ENCODE assay signal across 12 cellular contexts in genomic region chr1:30706528-30706927, GRCh38. TPM values are rescaled to one million over a fixed set of nuclear protein-coding genes. Genes with fewer than 3 reads are reported as not detected.
DNase-seq lines count a peak whose midpoint lies in the region; ATAC-seq and TF ChIP-seq lines count a peak whose summit lies in the region.
"Had no signal": no experiment of that assay in that cellular context is flagged by ENCODE, and none has a peak within 500 bp of the region (broad histone marks: within the 10 kb centered on the region; RNA-seq: fewer than 3 reads in every experiment).

No MANE protein-coding gene starts in this region.

- H3K4me3 Mint-ChIP-seq in type B pancreatic cell: no peak overlapping the region

- H3K27me3 ChIP-seq in adipocyte (replicated peaks; ENCODE audit: control insufficient read depth, insufficient read depth, low read length) (peaks cover under 1% of the 10 kb centered on the region), aorta (ENCODE audit: control insufficient read depth in 1 of 2, insufficient read depth in 2 of 2, low read length in 1 of 2) (no peaks in the 10 kb centered on the region)

- peaks cover 16% of the 10 kb centered on the region for H3K27me3 Mint-ChIP-seq in type B pancreatic cell

- no peaks in the 10 kb centered on the region for H3K9me3 Mint-ChIP-seq in type B pancreatic cell
- H3K9me3 Mint-ChIP-seq: activated T-helper 2 cell treated with anti-CD3 and anti-CD28 coated beads, Interferon-gamma antibody, Interleukin-2, Interleukin-4, amounts not matched to agents 10 μg/mL and 5 μg/mL and 100 μg/mL, durations not matched to agents 14 hours and 24 hours and 36 hours; CD14-positive monocyte had no signal

- H3K9me3 ChIP-seq in adipocyte (ENCODE audit: control insufficient read depth, low read length) (no peaks in the 10 kb centered on the region), aorta (ENCODE audit: control insufficient read depth, low read length) (no peaks in the 10 kb centered on the region)

- no peaks in the 10 kb centered on the region for H3K36me3 Mint-ChIP-seq in type B pancreatic cell
- H3K36me3 Mint-ChIP-seq: CD14-positive monocyte had no signal

- H3K4me3 ChIP-seq in adipocyte (ENCODE audit: low read length): no peak overlapping the region
- H3K4me3 ChIP-seq in aorta (ENCODE audit: low read length in 2 of 2): no peak overlapping the region

- H3K27ac ChIP-seq in aorta (ENCODE audit: low read depth in 1 of 2, low read length in 2 of 2): no peak overlapping the region

- ATAC-seq in Right ventricle myocardium inferior (peak; percentile 60), aorta (ENCODE audit: low FRiP score) (no peak)

- intact Hi-C loops in Right ventricle myocardium inferior (cut with DNase I): loop anchor here (5.0 to 10.0 kb wide), 4 partner anchors 184 to 1824 kb away; no protein-coding TSS in a partner anchor
- intact Hi-C loops in cardiac septum (cut with DNase I): loop anchor here (5.0 to 10.0 kb wide), 3 partner anchors 322 to 1824 kb away; no protein-coding TSS in a partner anchor
- intact Hi-C loops in aorta (cut with DNase I): loop anchor here (5.0 to 10.0 kb wide), 3 partner anchors 619 to 1474 kb away; partner anchors contain the start of gene MECR (in 1 of the 2)

- H3K36me3 ChIP-seq in adipocyte (ENCODE audit: control insufficient read depth, insufficient read depth, low read length, severe bottlenecking) (no peaks in the 10 kb centered on the region), aorta (ENCODE audit: control insufficient read depth in 1 of 2, insufficient read depth in 2 of 2, low read length in 1 of 2) (no peaks in the 10 kb centered on the region)

- no peak overlapping the region for H3K9ac ChIP-seq in adipocyte (ENCODE audit: low read length)

- H3K4me1 ChIP-seq in adipocyte (ENCODE audit: control insufficient read depth, insufficient read depth, low read length) (peaks cover 27% of the 10 kb centered on the region), aorta (ENCODE audit: control insufficient read depth in 1 of 2, insufficient read depth in 2 of 2, low read length in 2 of 2) (no peaks in the 10 kb centered on the region)

- 14 to 21% methylated on average over 9 of the region's 9 CpGs for WGBS in aorta, 2 donors

- DNase-seq in Right ventricle myocardium inferior (ENCODE audit: missing footprints): peak; percentile 85
- DNase-seq in cardiac septum (ENCODE audit: low spot score): no peak
- peak; percentile 25 for DNase-seq in adipocyte (ENCODE audit: low read depth)
- peak; percentile 29 for DNase-seq in inferior parietal cortex (ENCODE audit: extremely low spot score)
- peak; percentile 68 to 86 for DNase-seq in aorta
- no peak for DNase-seq in germinal center (ENCODE audit: low spot score)
- no peak for DNase-seq in stimulated activated naive CD4-positive, alpha-beta T cell (lab: John Stamatoyannopoulos, UW)
- no peak for DNase-seq in type B pancreatic cell (ENCODE audit: extremely low spot score, unreplicated experiment)
- DNase-seq: H7, T1000 had no signal

- no peak overlapping the region for H3K27ac Mint-ChIP-seq in type B pancreatic cell
- H3K27ac Mint-ChIP-seq: activated T-helper 2 cell treated with anti-CD3 and anti-CD28 coated beads, Interferon-gamma antibody, Interleukin-2, Interleukin-4, amounts not matched to agents 10 μg/mL and 5 μg/mL and 100 μg/mL, durations not matched to agents 14 hours and 24 hours and 36 hours; CD14-positive monocyte had no signal

- peaks cover under 1% of the 10 kb centered on the region for H3K4me1 Mint-ChIP-seq in type B pancreatic cell (ENCODE audit: unreplicated experiment)
- H3K4me1 Mint-ChIP-seq: CD14-positive monocyte had no signal

- no peak for TF ChIP-seq CTCF in type B pancreatic cell (conservative IDR thresholded peaks at IDR 0.05)

RNA-seq across cellular contexts. Expression of gene MATN1, which starts 16.9 kb away (rescaled TPM):
- total RNA-seq in Right ventricle myocardium inferior (not detected), cardiac septum (not detected), aorta (under 1 TPM in 1 of 2 donors, not detected in 1; 0.42 TPM), type B pancreatic cell (ENCODE audit: low replicate concordance) (0.24 and 0.40 TPM in 2 replicates)
- not detected for polyA plus RNA-seq in aorta
- polyA plus RNA-seq: CD14-positive monocyte had no signal

RNA-seq across cellular contexts. Expression of gene LAPTM5, which starts 51.0 kb away (rescaled TPM):
- total RNA-seq in Right ventricle myocardium inferior (31.5 TPM), cardiac septum (14.2 TPM), aorta (100 to 1,000 TPM; 114 to 116 TPM), type B pancreatic cell (ENCODE audit: low replicate concordance) (0.24 and 0.29 TPM in 2 replicates)
- 100 to 1,000 TPM in 1 of 2 donors, 10 to 100 TPM in 1; 18.0 to 122 TPM for polyA plus RNA-seq in aorta

Comparison
In these comparisons a context has a peak if more than half of its experiments do, and no peak if none do; other contexts are left out.
1. DNase-seq: peak in Right ventricle myocardium inferior (single experiment), adipocyte (single experiment), inferior parietal cortex (single experiment) and aorta (2 of 2); none in cardiac septum (single experiment), germinal center (single experiment), stimulated activated naive CD4-positive, alpha-beta T cell (0 of 6) and type B pancreatic cell (single experiment).
2. RNA of gene LAPTM5, which starts 51.0 kb away (total RNA-seq): 114 to 116 TPM in aorta, 31.5 TPM in Right ventricle myocardium inferior (single experiment) and 14.2 TPM in cardiac septum (single experiment); 0.24 to 0.29 TPM in type B pancreatic cell; every median in the first group is over 10 times any median in the second.